In the genomic region with DNA sequence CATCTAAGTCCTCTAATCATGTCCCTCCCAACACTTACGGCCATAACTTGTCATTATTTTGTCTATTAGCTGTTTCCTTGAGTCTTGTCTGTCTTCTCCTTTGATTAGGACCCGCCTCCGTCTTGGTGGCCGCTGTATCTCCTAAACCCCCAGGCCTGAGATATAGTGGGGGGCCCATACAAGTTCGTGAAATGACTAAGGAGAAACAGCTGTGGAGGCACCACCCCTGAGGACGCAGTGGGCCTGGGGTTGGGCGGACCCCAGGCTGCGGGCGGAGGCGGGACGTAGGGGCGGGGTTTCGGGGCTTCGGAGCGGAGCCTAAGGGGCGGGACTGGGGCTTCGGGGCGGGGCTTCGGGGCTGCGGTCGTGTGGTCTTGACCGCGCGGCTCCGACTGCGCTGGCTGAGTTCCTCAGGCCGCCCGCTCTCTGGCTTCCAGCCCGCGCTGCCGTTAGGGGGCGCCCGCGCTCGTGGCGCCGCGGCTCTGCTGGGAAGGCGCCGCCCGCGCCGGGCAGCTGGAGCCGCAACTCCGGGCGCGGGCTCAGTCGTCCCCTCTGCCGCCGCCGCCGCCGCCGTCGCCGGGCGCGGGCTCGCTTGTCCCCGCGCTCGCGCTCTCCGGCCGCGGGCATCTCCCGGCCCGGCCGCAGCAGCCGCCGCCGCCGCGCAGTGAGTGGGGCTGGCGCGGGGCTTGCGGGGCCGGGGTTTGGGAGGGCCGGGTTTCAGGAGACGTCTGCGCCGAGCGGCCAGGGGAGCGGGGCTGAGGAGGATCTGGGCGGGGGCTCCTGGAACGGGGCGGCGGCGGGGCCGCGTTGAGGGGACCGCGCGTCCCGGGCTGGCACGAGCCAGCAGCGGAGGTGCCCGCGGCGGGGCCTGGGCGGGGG, we compare ENCODE assay signal across 8 cellular contexts. TPM values are rescaled to one million over a fixed set of nuclear protein-coding genes. Genes with fewer than 3 reads are reported as not detected.
DNase-seq lines count a peak whose midpoint lies in the region; ATAC-seq and TF ChIP-seq lines count a peak whose summit lies in the region.

A gene (plus strand): TSS at position 591 of the 879 bp plus-strand sequence. CDS start 6,660 bp downstream, outside the sequence.

- no peaks in the 10 kb centered on the region for H4K20me1 ChIP-seq in Karpas-422 (ENCODE audit: insufficient read depth, low read depth, low read length)
- H4K20me1 ChIP-seq in neural cell (ENCODE audit: insufficient read depth): no peaks in the 10 kb centered on the region

- H3K36me3 ChIP-seq in Karpas-422 (ENCODE audit: insufficient read depth, low read length) (no peaks in the 10 kb centered on the region), neural cell (ENCODE audit: insufficient read depth, low read length) (no peaks in the 10 kb centered on the region)

- no peaks in the 10 kb centered on the region for H3F3A ChIP-seq in neural cell (ENCODE audit: insufficient read depth, low read length, poor library complexity, severe bottlenecking)

- H3K9ac ChIP-seq in Karpas-422 (ENCODE audit: low read length) (peak within 1 kb of the TSS; percentile 81), neural cell (ENCODE audit: low read length) (peak within 1 kb of the TSS; percentile 73)

- H3K27me3 ChIP-seq in Karpas-422 (ENCODE audit: low read length) (no peaks in the 10 kb centered on the region), neural cell (ENCODE audit: insufficient read depth, low read depth, low read length) (no peaks in the 10 kb centered on the region)

- 0 out of 2 replicates have a peak within 1 kb of the TSS, but pooled peaks have one; percentile 44 for H2AFZ ChIP-seq in Karpas-422 (ENCODE audit: low read length)
- peak within 1 kb of the TSS; percentile 24 for H2AFZ ChIP-seq in neural cell (ENCODE audit: low read depth, low read length)

- ATAC-seq in GM21825 (IDR thresholded peaks at IDR 0.05; ENCODE audit: unreplicated experiment): peak; percentile 94
- peak; percentile 93 for ATAC-seq in stimulated activated naive CD8-positive, alpha-beta T cell treated with anti-CD3 and anti-CD28 coated beads, Interleukin-15, amount 100 ng/mL, for 72 hours

- peaks cover 45% of the 10 kb centered on the region for H3K79me2 ChIP-seq in Karpas-422 (ENCODE audit: low read length)
- H3K79me2 ChIP-seq in neural cell (replicated peaks; ENCODE audit: insufficient read depth, low read length): peaks cover 42% of the 10 kb centered on the region

- H3K27ac ChIP-seq in Karpas-422 (ENCODE audit: low read length) (peak within 1 kb of the TSS; percentile 88), RWPE1 (peak within 1 kb of the TSS; percentile 75), neural cell (ENCODE audit: low read length) (no peak within 1 kb of the TSS)

- no peak for TF ChIP-seq EP300 in neural cell (conservative IDR thresholded peaks at IDR 0.05; ENCODE audit: poor library complexity, severe bottlenecking)

- H3K4me3 Mint-ChIP-seq in activated T-helper 2 cell treated with anti-CD3 and anti-CD28 coated beads, Interferon-gamma antibody, Interleukin-2, Interleukin-4, amounts not matched to agents 10 μg/mL and 5 μg/mL and 100 μg/mL, durations not matched to agents 14 hours and 24 hours and 36 hours (ENCODE audit: low read depth): peak within 1 kb of the TSS; percentile 96
- peak within 1 kb of the TSS; percentile 82 to 96 for H3K4me3 Mint-ChIP-seq in stimulated activated naive CD8-positive, alpha-beta T cell treated with anti-CD3 and anti-CD28 coated beads, Interleukin-15, amount 100 ng/mL, for 72 hours

- CTCF ChIA-PET in RWPE1 (lab: Yijun Ruan, JAX): interaction anchor here (0.6 to 1.4 kb wide), 7 partner anchors 18 to 96 kb away, joined by 3 to 5 read pairs (median 4); no protein-coding TSS in a partner anchor

- intact Hi-C loops in activated T-helper 2 cell treated with anti-CD3 and anti-CD28 coated beads, Interferon-gamma antibody, Interleukin-2, Interleukin-4, amounts not matched to agents 10 μg/mL and 5 μg/mL and 100 μg/mL, durations not matched to agents 14 hours and 24 hours and 36 hours (cut with micrococcal nuclease): loop anchor here (1.0 to 10.0 kb wide), 7 partner anchors 20 to 257 kb away; a partner anchor contains a TSS

- TF ChIP-seq RAD21 in neural cell (conservative IDR thresholded peaks at IDR 0.05): peak; percentile 71

- peaks cover 37% of the 10 kb centered on the region for H3K4me1 Mint-ChIP-seq in activated T-helper 2 cell treated with anti-CD3 and anti-CD28 coated beads, Interferon-gamma antibody, Interleukin-2, Interleukin-4, amounts not matched to agents 10 μg/mL and 5 μg/mL and 100 μg/mL, durations not matched to agents 14 hours and 24 hours and 36 hours (ENCODE audit: low read depth)
- peaks cover 56% of the 10 kb centered on the region for H3K4me1 Mint-ChIP-seq in stimulated activated naive CD8-positive, alpha-beta T cell treated with anti-CD3 and anti-CD28 coated beads, Interleukin-15, amount 100 ng/mL, for 72 hours

- peaks cover 45% of the 10 kb centered on the region for H3K4me1 ChIP-seq in Karpas-422 (ENCODE audit: low read length)

- H3K4me3 ChIP-seq in Karpas-422 (ENCODE audit: low read length) (peak within 1 kb of the TSS; percentile 75), fibroblast of the aortic adventitia (ENCODE audit: low read depth, low read length) (peak within 1 kb of the TSS; percentile 90), neural cell (ENCODE audit: low read length) (peak within 1 kb of the TSS; percentile 74)

- H3K9me3 Mint-ChIP-seq in activated T-helper 2 cell treated with anti-CD3 and anti-CD28 coated beads, Interferon-gamma antibody, Interleukin-2, Interleukin-4, amounts not matched to agents 10 μg/mL and 5 μg/mL and 100 μg/mL, durations not matched to agents 14 hours and 24 hours and 36 hours: no peaks in the 10 kb centered on the region
- no peaks in the 10 kb centered on the region for H3K9me3 Mint-ChIP-seq in stimulated activated naive CD8-positive, alpha-beta T cell treated with anti-CD3 and anti-CD28 coated beads, Interleukin-15, amount 100 ng/mL, for 72 hours

- H3K9me3 ChIP-seq in Karpas-422 (ENCODE audit: low read length): no peaks in the 10 kb centered on the region
- H3K9me3 ChIP-seq in neural cell (ENCODE audit: low read length): no peaks in the 10 kb centered on the region

- no peaks in the 10 kb centered on the region for H3K36me3 Mint-ChIP-seq in activated T-helper 2 cell treated with anti-CD3 and anti-CD28 coated beads, Interferon-gamma antibody, Interleukin-2, Interleukin-4, amounts not matched to agents 10 μg/mL and 5 μg/mL and 100 μg/mL, durations not matched to agents 14 hours and 24 hours and 36 hours (ENCODE audit: low read depth)

- H3K9me2 ChIP-seq in Karpas-422 (replicated peaks; ENCODE audit: insufficient read depth, low read length): no peaks in the 10 kb centered on the region
- H3K9me2 ChIP-seq in neural cell (ENCODE audit: insufficient read depth, low read length): no peaks in the 10 kb centered on the region

- DNase-seq in Daoy (ENCODE audit: low read depth): peak; percentile 93
- DNase-seq in Karpas-422: peak; percentile 97
- peak; percentile 77 for DNase-seq in RWPE1 (ENCODE audit: low spot score)
- peak; percentile 87 for DNase-seq in activated T-helper 2 cell treated with anti-CD3 and anti-CD28 coated beads, Interferon-gamma antibody, Interleukin-2, Interleukin-4, amounts not matched to agents 10 μg/mL and 5 μg/mL and 100 μg/mL, durations not matched to agents 14 hours and 24 hours and 36 hours (ENCODE audit: low spot score)
- peak; percentile 90 for DNase-seq in fibroblast of the aortic adventitia (ENCODE audit: low read depth)
- DNase-seq in stimulated activated naive CD8-positive, alpha-beta T cell treated with anti-CD3 and anti-CD28 coated beads, Interleukin-15, amount 100 ng/mL, for 72 hours: peak; percentile 89 to 90

- TF ChIP-seq CTCF in RWPE1 (conservative IDR thresholded peaks at IDR 0.05; ENCODE audit: low read depth) (peak; percentile 88), fibroblast of the aortic adventitia (IDR thresholded peaks at IDR 0.05; ENCODE audit: insufficient read depth, low read length) (peak; percentile 58), neural cell (IDR thresholded peaks at IDR 0.05; ENCODE audit: poor library complexity, severe bottlenecking) (peak; percentile 75)

- peaks cover 35% of the 10 kb centered on the region for H3K27me3 Mint-ChIP-seq in activated T-helper 2 cell treated with anti-CD3 and anti-CD28 coated beads, Interferon-gamma antibody, Interleukin-2, Interleukin-4, amounts not matched to agents 10 μg/mL and 5 μg/mL and 100 μg/mL, durations not matched to agents 14 hours and 24 hours and 36 hours (ENCODE audit: low read depth)
- peaks cover 34% of the 10 kb centered on the region for H3K27me3 Mint-ChIP-seq in stimulated activated naive CD8-positive, alpha-beta T cell treated with anti-CD3 and anti-CD28 coated beads, Interleukin-15, amount 100 ng/mL, for 72 hours

- H3K4me2 ChIP-seq in Karpas-422 (ENCODE audit: low read depth, low read length, poor library complexity, severe bottlenecking) (peak within 1 kb of the TSS; percentile 80), neural cell (ENCODE audit: low read length) (peak within 1 kb of the TSS; percentile 87)

- POLR2A ChIA-PET in RWPE1 (lab: Yijun Ruan, JAX; ENCODE audit: low non-redundant PET): interaction anchor here (0.9 kb wide), 1 partner anchor 20 kb away, joined by 3 read pairs; no protein-coding TSS in a partner anchor

- H3K27ac Mint-ChIP-seq in activated T-helper 2 cell treated with anti-CD3 and anti-CD28 coated beads, Interferon-gamma antibody, Interleukin-2, Interleukin-4, amounts not matched to agents 10 μg/mL and 5 μg/mL and 100 μg/mL, durations not matched to agents 14 hours and 24 hours and 36 hours: peak within 1 kb of the TSS; percentile 84
- peak within 1 kb of the TSS; percentile 78 to 89 for H3K27ac Mint-ChIP-seq in stimulated activated naive CD8-positive, alpha-beta T cell treated with anti-CD3 and anti-CD28 coated beads, Interleukin-15, amount 100 ng/mL, for 72 hours

TF ChIP-seq in neural cell, 6 proteins besides CTCF, POLR2A, EP300 and RAD21:
- TF ChIP-seq SMC3 (conservative IDR thresholded peaks at IDR 0.05; ENCODE audit: poor library complexity) (peak; percentile 62), POLR2AphosphoS5 (IDR thresholded peaks at IDR 0.05) (peak; percentile 30), TAF1 (IDR thresholded peaks at IDR 0.05; ENCODE audit: low read depth) (no peak), EZH2 (IDR thresholded peaks at IDR 0.05; ENCODE audit: borderline replicate concordance, insufficient read depth, low read length, poor library complexity, severe bottlenecking) (no peak), MXI1 (conservative IDR thresholded peaks at IDR 0.05; ENCODE audit: poor library complexity, severe bottlenecking) (peak; percentile 31)

RNA-seq across cellular contexts. Expression of the gene that starts here (rescaled TPM):
- 2.2 and 3.5 TPM in 2 replicates for total RNA-seq in Daoy (2014; rRNA removed; shearing (Covaris generic))
- total RNA-seq in Karpas-422 (2014; rRNA removed; shearing (Covaris generic); ENCODE audit: low replicate concordance): 7.9 and 17.9 TPM in 2 replicates
- total RNA-seq in activated T-helper 2 cell treated with anti-CD3 and anti-CD28 coated beads, Interferon-gamma antibody, Interleukin-2, Interleukin-4, amounts not matched to agents 10 μg/mL and 5 μg/mL and 100 μg/mL, durations not matched to agents 14 hours and 24 hours and 36 hours: 7.2 and 8.7 TPM in 2 replicates
- total RNA-seq in fibroblast of the aortic adventitia (ENCODE audit: low replicate concordance): 17.8 and 17.9 TPM in 2 replicates
- polyA plus RNA-seq in neural cell: 64.0 and 68.5 TPM in 2 replicates
- polyA minus RNA-seq in neural cell: 27.8 and 29.9 TPM in 2 replicates
